ENCODE assay signal across 11 cellular contexts in the genomic region with DNA sequence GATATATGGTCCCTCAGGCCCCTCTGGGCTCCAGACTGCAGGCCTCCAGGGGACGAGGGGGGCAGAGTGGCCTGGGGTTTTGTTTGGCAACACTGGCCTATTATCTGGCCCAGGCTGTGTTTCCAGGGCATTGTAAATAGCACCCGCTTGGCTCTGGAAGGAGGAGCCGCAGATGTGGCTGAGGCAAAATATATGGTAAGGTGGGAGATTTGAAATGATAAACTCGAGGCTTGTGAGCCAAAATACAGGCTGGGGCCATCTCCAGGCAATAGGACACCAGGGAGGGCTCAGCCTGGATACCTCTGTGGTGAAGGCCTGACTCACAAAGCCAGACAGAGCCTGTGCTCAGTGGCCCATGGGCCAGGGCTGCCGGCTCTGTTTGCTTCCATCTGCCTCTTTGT. TPM values are rescaled to one million over a fixed set of nuclear protein-coding genes. Genes with fewer than 3 reads are reported as not detected.
A peak's percentile ranks its signal among the peaks of the same experiment; 100 is the strongest.
DNase-seq lines count a peak whose midpoint lies in the region; ATAC-seq and TF ChIP-seq lines count a peak whose summit lies in the region.
"Had no signal": no experiment of that assay in that cellular context is flagged by ENCODE, and none has a peak within 500 bp of the region (broad histone marks: within the 10 kb centered on the region; RNA-seq: fewer than 3 reads in every experiment).

No MANE protein-coding gene starts in this region.

- no peak for TF ChIP-seq EP300 in sigmoid colon (IDR thresholded peaks at IDR 0.05)

- ATAC-seq in activated CD4-positive, alpha-beta T cell treated with anti-CD3 and anti-CD28 coated beads for 36 hours: no peak
- no peak for ATAC-seq in natural killer cell treated with Interleukin-12 subunit alpha and Interleukin-12 subunit beta and Interleukin-15 and Interleukin-18, amount 100 ng/mL, for 72 hours
- ATAC-seq: activated T-helper 17 cell treated with anti-CD3 and anti-CD28 coated beads, Interleukin-2, amount 50 U/mL, for 72 hours; left lobe of liver had no signal

- H3K4me1 Mint-ChIP-seq in activated CD4-positive, alpha-beta T cell treated with anti-CD3 and anti-CD28 coated beads for 36 hours: no peaks in the 10 kb centered on the region
- no peaks in the 10 kb centered on the region for H3K4me1 Mint-ChIP-seq in natural killer cell treated with Interleukin-12 subunit alpha and Interleukin-12 subunit beta and Interleukin-15 and Interleukin-18, amount 100 ng/mL, for 72 hours (ENCODE audit: low read depth in 2 of 2)
- H3K4me1 Mint-ChIP-seq: activated T-helper 17 cell treated with anti-CD3 and anti-CD28 coated beads, Interleukin-2, amount 50 U/mL, for 72 hours had no signal

- no peaks in the 10 kb centered on the region for H3K27me3 Mint-ChIP-seq in activated CD4-positive, alpha-beta T cell treated with anti-CD3 and anti-CD28 coated beads for 36 hours
- peaks cover 9 to 18% of the 10 kb centered on the region in 2 donors for H3K27me3 Mint-ChIP-seq in natural killer cell treated with Interleukin-12 subunit alpha and Interleukin-12 subunit beta and Interleukin-15 and Interleukin-18, amount 100 ng/mL, for 72 hours
- H3K27me3 Mint-ChIP-seq: activated T-helper 17 cell treated with anti-CD3 and anti-CD28 coated beads, Interleukin-2, amount 50 U/mL, for 72 hours had no signal

- intact Hi-C loops in left ventricle myocardium inferior (cut with micrococcal nuclease) (no loop called here), sigmoid colon (cut with DNase I) (no loop called here), uterus (cut with DNase I; ENCODE audit: low total_unique reads) (loop anchor here (10.0 kb wide), 1 partner anchor 242 kb away; no protein-coding TSS in a partner anchor)
- intact Hi-C loops in activated CD4-positive, alpha-beta T cell treated with anti-CD3 and anti-CD28 coated beads for 36 hours (cut with DNase I, micrococcal nuclease): no loop called here

- no peak overlapping the region for H3K27ac Mint-ChIP-seq in activated CD4-positive, alpha-beta T cell treated with anti-CD3 and anti-CD28 coated beads for 36 hours
- H3K27ac Mint-ChIP-seq in natural killer cell treated with Interleukin-12 subunit alpha and Interleukin-12 subunit beta and Interleukin-15 and Interleukin-18, amount 100 ng/mL, for 72 hours: no peak overlapping the region
- H3K27ac Mint-ChIP-seq: activated T-helper 17 cell treated with anti-CD3 and anti-CD28 coated beads, Interleukin-2, amount 50 U/mL, for 72 hours had no signal

- H3K36me3 ChIP-seq in SJSA1: no peaks in the 10 kb centered on the region; the same call in 1 of the 2 replicates
- H3K36me3 ChIP-seq in left ventricle myocardium inferior: no peaks in the 10 kb centered on the region
- H3K36me3 ChIP-seq in sigmoid colon: no peaks in the 10 kb centered on the region
- no peaks in the 10 kb centered on the region for H3K36me3 ChIP-seq in uterus

- no peaks in the 10 kb centered on the region for H3K27me3 ChIP-seq in SJSA1 (replicated peaks)
- H3K27me3 ChIP-seq in left ventricle myocardium inferior (ENCODE audit: low read depth): no peaks in the 10 kb centered on the region
- no peaks in the 10 kb centered on the region for H3K27me3 ChIP-seq in sigmoid colon
- no peaks in the 10 kb centered on the region for H3K27me3 ChIP-seq in uterus

- WGBS in sigmoid colon, 2 donors: 82 to 84% methylated on average over 5 of the region's 5 CpGs

- TF ChIP-seq CTCF in left ventricle myocardium inferior (IDR thresholded peaks at IDR 0.05; ENCODE audit: borderline replicate concordance): no peak
- no peak for TF ChIP-seq CTCF in sigmoid colon (IDR thresholded peaks at IDR 0.05)
- TF ChIP-seq CTCF in uterus (IDR thresholded peaks at IDR 0.05): no peak

- H3K9me3 Mint-ChIP-seq in activated CD4-positive, alpha-beta T cell treated with anti-CD3 and anti-CD28 coated beads for 36 hours (ENCODE audit: low read depth): no peaks in the 10 kb centered on the region
- no peaks in the 10 kb centered on the region for H3K9me3 Mint-ChIP-seq in natural killer cell treated with Interleukin-12 subunit alpha and Interleukin-12 subunit beta and Interleukin-15 and Interleukin-18, amount 100 ng/mL, for 72 hours
- H3K9me3 Mint-ChIP-seq: activated T-helper 17 cell treated with anti-CD3 and anti-CD28 coated beads, Interleukin-2, amount 50 U/mL, for 72 hours had no signal

- H3K4me3 Mint-ChIP-seq in activated CD4-positive, alpha-beta T cell treated with anti-CD3 and anti-CD28 coated beads for 36 hours: no peak overlapping the region
- no peak overlapping the region for H3K4me3 Mint-ChIP-seq in natural killer cell treated with Interleukin-12 subunit alpha and Interleukin-12 subunit beta and Interleukin-15 and Interleukin-18, amount 100 ng/mL, for 72 hours
- H3K4me3 Mint-ChIP-seq: activated T-helper 17 cell treated with anti-CD3 and anti-CD28 coated beads, Interleukin-2, amount 50 U/mL, for 72 hours had no signal

- CTCF ChIA-PET in activated CD4-positive, alpha-beta T cell treated with anti-CD3 and anti-CD28 coated beads for 36 hours (lab: Charles Lee): no interaction called here

- TF ChIP-seq POLR2A in sigmoid colon (IDR thresholded peaks at IDR 0.05) (no peak), uterus (IDR thresholded peaks at IDR 0.05) (no peak)

- no peaks in the 10 kb centered on the region for H3K9me3 ChIP-seq in SJSA1 (replicated peaks)
- H3K9me3 ChIP-seq in left ventricle myocardium inferior (replicated peaks): no peaks in the 10 kb centered on the region
- no peaks in the 10 kb centered on the region for H3K9me3 ChIP-seq in sigmoid colon
- no peaks in the 10 kb centered on the region for H3K9me3 ChIP-seq in uterus

- POLR2A ChIA-PET in activated CD4-positive, alpha-beta T cell treated with anti-CD3 and anti-CD28 coated beads for 36 hours (lab: Charles Lee): no interaction called here

- H3K4me1 ChIP-seq in SJSA1 (replicated peaks) (peaks cover 52% of the 10 kb centered on the region), left ventricle myocardium inferior (peaks cover 76% of the 10 kb centered on the region), sigmoid colon (peaks cover 0 to 64% (median 54%) of the 10 kb centered on the region in 4 donors), uterus (no peaks in the 10 kb centered on the region)

- H3K36me3 Mint-ChIP-seq in activated CD4-positive, alpha-beta T cell treated with anti-CD3 and anti-CD28 coated beads for 36 hours (ENCODE audit: low read depth): no peaks in the 10 kb centered on the region
- H3K36me3 Mint-ChIP-seq in natural killer cell treated with Interleukin-12 subunit alpha and Interleukin-12 subunit beta and Interleukin-15 and Interleukin-18, amount 100 ng/mL, for 72 hours: no peaks in the 10 kb centered on the region

- H3K4me3 ChIP-seq in SJSA1: no peak overlapping the region
- H3K4me3 ChIP-seq in left ventricle myocardium inferior: no peak overlapping the region
- no peak overlapping the region for H3K4me3 ChIP-seq in sigmoid colon
- no peak overlapping the region for H3K4me3 ChIP-seq in uterus

- peak overlapping the region; percentile 70; the same call in 1 of the 2 replicates for H3K27ac ChIP-seq in SJSA1
- H3K27ac ChIP-seq in left ventricle myocardium inferior (replicated peaks): peak overlapping the region; percentile 81
- peak overlapping the region; percentile 39 to 60 (median 56) for H3K27ac ChIP-seq in sigmoid colon
- H3K27ac ChIP-seq in uterus: peak overlapping the region in 1 of 2 donors; percentile 35

- DNase-seq in EH (ENCODE audit: low read depth) (peak; percentile 77), SJSA1 (ENCODE audit: low read depth in 1 of 2, low spot score in 2 of 2) (no peak), left ventricle myocardium inferior (no peak), sigmoid colon (no peak), T-helper 9 cell (no peak), uterus (no peak)
- DNase-seq in activated CD4-positive, alpha-beta T cell treated with anti-CD3 and anti-CD28 coated beads for 36 hours: no peak
- no peak for DNase-seq in natural killer cell treated with Interleukin-12 subunit alpha and Interleukin-12 subunit beta and Interleukin-15 and Interleukin-18, amount 100 ng/mL, for 72 hours (ENCODE audit: low spot score)
- DNase-seq: effector CD8-positive, alpha-beta T cell had no signal

RNA-seq across cellular contexts. Expression of gene NAV1, which starts 14.0 kb away (rescaled TPM):
- 12.7 and 15.5 TPM in 2 replicates for total RNA-seq in SJSA1 (2014; rRNA removed; shearing (Covaris generic))
- total RNA-seq in left ventricle myocardium inferior (74.8 TPM), sigmoid colon (10 to 100 TPM; 17.1 to 44.9 (median 20.9) TPM), uterus (10 to 100 TPM; 25.1 to 86.1 (median 58.5) TPM)
- polyA plus RNA-seq in sigmoid colon: 1 to 10 TPM; 1.8 to 8.2 (median 3.0) TPM
- 1 to 10 TPM; 1.9 to 2.6 TPM for total RNA-seq in activated CD4-positive, alpha-beta T cell treated with anti-CD3 and anti-CD28 coated beads for 36 hours
- total RNA-seq in natural killer cell treated with Interleukin-12 subunit alpha and Interleukin-12 subunit beta and Interleukin-15 and Interleukin-18, amount 100 ng/mL, for 72 hours: 1 to 10 TPM in 1 of 2 donors, under 1 TPM in 1; 0.21 to 1.2 TPM

RNA-seq across cellular contexts. Expression of gene CSRP1, which starts 46.0 kb away (rescaled TPM):
- 1,173 and 1,377 TPM in 2 replicates for total RNA-seq in SJSA1 (2014; rRNA removed; shearing (Covaris generic))
- total RNA-seq in left ventricle myocardium inferior: 41.0 TPM
- total RNA-seq in sigmoid colon: 1,000 to 10,000 TPM; 4,737 to 8,467 (median 6,048) TPM
- 100 to 1,000 TPM; 189 to 296 (median 264) TPM for polyA plus RNA-seq in sigmoid colon
- total RNA-seq in activated CD4-positive, alpha-beta T cell treated with anti-CD3 and anti-CD28 coated beads for 36 hours: 10 to 100 TPM; 49.2 to 50.7 TPM
- total RNA-seq in natural killer cell treated with Interleukin-12 subunit alpha and Interleukin-12 subunit beta and Interleukin-15 and Interleukin-18, amount 100 ng/mL, for 72 hours: 10 to 100 TPM; 41.6 to 57.8 TPM
- total RNA-seq in uterus: 1,000 to 10,000 TPM in 3 of 4 donors, 100 to 1,000 TPM in 1; 913 to 2,516 (median 1,349) TPM

Comparison
In these comparisons a context has a peak if more than half of its experiments do, and no peak if none do; other contexts are left out.
1. RNA of gene CSRP1, which starts 46.0 kb away (total RNA-seq): 4,737 to 8,467 TPM in sigmoid colon, 913 to 2,516 TPM in uterus and 1,173 to 1,377 TPM in SJSA1; 41.6 to 57.8 TPM in natural killer cell treated with Interleukin-12 subunit alpha and Interleukin-12 subunit beta and Interleukin-15 and Interleukin-18, amount 100 ng/mL, for 72 hours, 49.2 to 50.7 TPM in activated CD4-positive, alpha-beta T cell treated with anti-CD3 and anti-CD28 coated beads for 36 hours and 41.0 TPM in left ventricle myocardium inferior (single experiment); every median in the first group is over 10 times any median in the second.